1 cellular context compared by ENCODE assay signal in the genomic region with DNA sequence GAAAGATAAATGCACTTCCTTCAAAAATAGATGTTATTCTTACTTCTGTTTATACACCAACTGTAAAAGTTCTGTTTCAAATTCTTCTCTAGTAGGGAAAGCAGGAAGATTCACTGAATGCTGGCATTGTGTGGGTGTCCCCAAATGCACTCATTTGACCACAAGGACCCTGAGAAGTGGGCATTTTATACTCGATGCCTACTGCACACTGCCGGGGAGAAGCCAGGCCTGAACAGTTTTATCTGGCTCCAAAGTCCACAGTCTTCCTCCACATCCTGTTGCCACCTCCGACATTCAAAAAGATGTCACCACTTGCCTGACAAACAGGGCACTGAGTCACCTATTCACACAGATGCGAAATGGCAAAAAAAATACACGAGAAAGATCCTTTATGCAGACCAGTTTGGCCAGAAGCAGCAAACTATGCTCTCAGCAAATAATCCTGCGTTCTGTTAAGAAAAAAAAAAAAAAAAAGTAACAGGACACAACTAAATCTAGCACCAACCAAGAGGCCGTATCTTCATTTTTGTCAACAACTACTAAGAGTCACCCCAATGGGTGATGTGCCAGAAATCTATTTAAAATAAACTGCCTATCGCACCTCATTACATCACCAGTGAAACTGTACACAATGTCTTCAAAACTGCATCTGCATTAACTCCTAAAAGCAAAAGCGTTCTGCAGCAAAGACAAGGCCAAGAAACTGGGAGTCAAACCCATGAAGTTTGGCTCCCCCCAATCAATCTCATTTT.
TF ChIP-seq lines count a peak whose summit lies in the region.

No MANE protein-coding gene starts in this region.

TF ChIP-seq in HepG2, 621 proteins besides CTCF, POLR2A, EP300 and RAD21 (continued from another document and continues in another):
- TF ChIP-seq, protein P1, sequence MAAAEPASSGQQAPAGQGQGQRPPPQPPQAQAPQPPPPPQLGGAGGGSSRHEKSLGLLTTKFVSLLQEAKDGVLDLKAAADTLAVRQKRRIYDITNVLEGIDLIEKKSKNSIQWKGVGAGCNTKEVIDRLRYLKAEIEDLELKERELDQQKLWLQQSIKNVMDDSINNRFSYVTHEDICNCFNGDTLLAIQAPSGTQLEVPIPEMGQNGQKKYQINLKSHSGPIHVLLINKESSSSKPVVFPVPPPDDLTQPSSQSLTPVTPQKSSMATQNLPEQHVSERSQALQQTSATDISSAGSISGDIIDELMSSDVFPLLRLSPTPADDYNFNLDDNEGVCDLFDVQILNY (CRISPR knock-in tag; conservative IDR thresholded peaks at IDR 0.05) = no peak
- TF ChIP-seq ZNF441 (CRISPR knock-in tag; IDR thresholded peaks at IDR 0.05; ENCODE audit: borderline replicate concordance) = 0 out of 2 replicates have a peak, but pooled peaks have one; percentile 60
- no peak for TF ChIP-seq GLI4 (CRISPR knock-in tag; IDR thresholded peaks at IDR 0.05; ENCODE audit: borderline replicate concordance)
- TF ChIP-seq NCOA2 (CRISPR knock-in tag; IDR thresholded peaks at IDR 0.05) = peak; percentile 71
- peak; percentile 81; the same call in 1 of the 2 replicates for TF ChIP-seq ZNF362 (CRISPR knock-in tag; IDR thresholded peaks at IDR 0.05; ENCODE audit: borderline replicate concordance)
- no peak for TF ChIP-seq STAG1 (CRISPR knock-in tag; IDR thresholded peaks at IDR 0.05)
- TF ChIP-seq ZNF143 (CRISPR knock-in tag; IDR thresholded peaks at IDR 0.05) = no peak
- TF ChIP-seq ZNF577 (CRISPR knock-in tag; IDR thresholded peaks at IDR 0.05; ENCODE audit: borderline replicate concordance, low read depth) = no peak
- TF ChIP-seq ZNF34 (CRISPR knock-in tag; IDR thresholded peaks at IDR 0.05; ENCODE audit: borderline replicate concordance) = no peak
- peak; percentile 89; the same call in 1 of the 2 replicates for TF ChIP-seq THRA (CRISPR knock-in tag; IDR thresholded peaks at IDR 0.05; ENCODE audit: borderline replicate concordance)
- no peak for TF ChIP-seq POGZ (CRISPR knock-in tag; IDR thresholded peaks at IDR 0.05)
- 0 out of 2 replicates have a peak, but pooled peaks have one; percentile 23 for TF ChIP-seq KDM2A (CRISPR knock-in tag; IDR thresholded peaks at IDR 0.05; ENCODE audit: borderline replicate concordance, low read depth)
- no peak for TF ChIP-seq ZNF333 (CRISPR knock-in tag; IDR thresholded peaks at IDR 0.05; ENCODE audit: borderline replicate concordance)
- no peak for TF ChIP-seq NKX3-1 (CRISPR knock-in tag; IDR thresholded peaks at IDR 0.05)
- no peak for TF ChIP-seq SRSF4 (IDR thresholded peaks at IDR 0.05; ENCODE audit: low read depth, low read length, poor library complexity, severe bottlenecking)
- no peak for TF ChIP-seq PCBP2 (optimal IDR thresholded peaks at IDR 0.05; ENCODE audit: low read depth, low read length, poor library complexity, severe bottlenecking)
- no peak for TF ChIP-seq NFKB2 (CRISPR knock-in tag; IDR thresholded peaks at IDR 0.05; ENCODE audit: borderline replicate concordance)
- TF ChIP-seq PCBP1 (IDR thresholded peaks at IDR 0.05; ENCODE audit: borderline replicate concordance, low read depth, low read length) = no peak
- peak; percentile 78; the same call in 1 of the 2 replicates for TF ChIP-seq TBX2 (CRISPR knock-in tag; IDR thresholded peaks at IDR 0.05; ENCODE audit: borderline replicate concordance)
- no peak for TF ChIP-seq ZNF232 (CRISPR knock-in tag; IDR thresholded peaks at IDR 0.05; ENCODE audit: borderline replicate concordance)
- no peak for TF ChIP-seq ZNF33B (CRISPR knock-in tag; IDR thresholded peaks at IDR 0.05)
- no peak for TF ChIP-seq REST (IDR thresholded peaks at IDR 0.05; ENCODE audit: borderline replicate concordance in 1 of 2, low read depth in 1 of 2, low read length in 2 of 2)
- TF ChIP-seq ZNF44 (CRISPR knock-in tag; IDR thresholded peaks at IDR 0.05) = no peak
- no peak for TF ChIP-seq NONO (IDR thresholded peaks at IDR 0.05)
- TF ChIP-seq NONO (CRISPR knock-in tag; conservative IDR thresholded peaks at IDR 0.05) = no peak
- TF ChIP-seq GZF1 (CRISPR knock-in tag; IDR thresholded peaks at IDR 0.05) = no peak
- no peak; the same call in 1 of the 2 replicates for TF ChIP-seq KMT2B (CRISPR knock-in tag; IDR thresholded peaks at IDR 0.05)
- TF ChIP-seq ZBTB20 (CRISPR knock-in tag; IDR thresholded peaks at IDR 0.05; ENCODE audit: borderline replicate concordance, low read depth) = 0 out of 2 replicates have a peak, but pooled peaks have one; percentile 47
- TF ChIP-seq, protein P2, sequence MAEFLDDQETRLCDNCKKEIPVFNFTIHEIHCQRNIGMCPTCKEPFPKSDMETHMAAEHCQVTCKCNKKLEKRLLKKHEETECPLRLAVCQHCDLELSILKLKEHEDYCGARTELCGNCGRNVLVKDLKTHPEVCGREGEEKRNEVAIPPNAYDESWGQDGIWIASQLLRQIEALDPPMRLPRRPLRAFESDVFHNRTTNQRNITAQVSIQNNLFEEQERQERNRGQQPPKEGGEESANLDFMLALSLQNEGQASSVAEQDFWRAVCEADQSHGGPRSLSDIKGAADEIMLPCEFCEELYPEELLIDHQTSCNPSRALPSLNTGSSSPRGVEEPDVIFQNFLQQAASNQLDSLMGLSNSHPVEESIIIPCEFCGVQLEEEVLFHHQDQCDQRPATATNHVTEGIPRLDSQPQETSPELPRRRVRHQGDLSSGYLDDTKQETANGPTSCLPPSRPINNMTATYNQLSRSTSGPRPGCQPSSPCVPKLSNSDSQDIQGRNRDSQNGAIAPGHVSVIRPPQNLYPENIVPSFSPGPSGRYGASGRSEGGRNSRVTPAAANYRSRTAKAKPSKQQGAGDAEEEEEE (CRISPR knock-in tag; IDR thresholded peaks at IDR 0.05; ENCODE audit: borderline replicate concordance) = no peak
- TF ChIP-seq ESRRA (CRISPR knock-in tag; IDR thresholded peaks at IDR 0.05; ENCODE audit: low read depth) = no peak
- TF ChIP-seq, protein P3, sequence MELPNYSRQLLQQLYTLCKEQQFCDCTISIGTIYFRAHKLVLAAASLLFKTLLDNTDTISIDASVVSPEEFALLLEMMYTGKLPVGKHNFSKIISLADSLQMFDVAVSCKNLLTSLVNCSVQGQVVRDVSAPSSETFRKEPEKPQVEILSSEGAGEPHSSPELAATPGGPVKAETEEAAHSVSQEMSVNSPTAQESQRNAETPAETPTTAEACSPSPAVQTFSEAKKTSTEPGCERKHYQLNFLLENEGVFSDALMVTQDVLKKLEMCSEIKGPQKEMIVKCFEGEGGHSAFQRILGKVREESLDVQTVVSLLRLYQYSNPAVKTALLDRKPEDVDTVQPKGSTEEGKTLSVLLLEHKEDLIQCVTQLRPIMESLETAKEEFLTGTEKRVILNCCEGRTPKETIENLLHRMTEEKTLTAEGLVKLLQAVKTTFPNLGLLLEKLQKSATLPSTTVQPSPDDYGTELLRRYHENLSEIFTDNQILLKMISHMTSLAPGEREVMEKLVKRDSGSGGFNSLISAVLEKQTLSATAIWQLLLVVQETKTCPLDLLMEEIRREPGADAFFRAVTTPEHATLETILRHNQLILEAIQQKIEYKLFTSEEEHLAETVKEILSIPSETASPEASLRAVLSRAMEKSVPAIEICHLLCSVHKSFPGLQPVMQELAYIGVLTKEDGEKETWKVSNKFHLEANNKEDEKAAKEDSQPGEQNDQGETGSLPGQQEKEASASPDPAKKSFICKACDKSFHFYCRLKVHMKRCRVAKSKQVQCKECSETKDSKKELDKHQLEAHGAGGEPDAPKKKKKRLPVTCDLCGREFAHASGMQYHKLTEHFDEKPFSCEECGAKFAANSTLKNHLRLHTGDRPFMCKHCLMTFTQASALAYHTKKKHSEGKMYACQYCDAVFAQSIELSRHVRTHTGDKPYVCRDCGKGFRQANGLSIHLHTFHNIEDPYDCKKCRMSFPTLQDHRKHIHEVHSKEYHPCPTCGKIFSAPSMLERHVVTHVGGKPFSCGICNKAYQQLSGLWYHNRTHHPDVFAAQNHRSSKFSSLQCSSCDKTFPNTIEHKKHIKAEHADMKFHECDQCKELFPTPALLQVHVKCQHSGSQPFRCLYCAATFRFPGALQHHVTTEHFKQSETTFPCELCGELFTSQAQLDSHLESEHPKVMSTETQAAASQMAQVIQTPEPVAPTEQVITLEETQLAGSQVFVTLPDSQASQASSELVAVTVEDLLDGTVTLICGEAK (IDR thresholded peaks at IDR 0.05) = no peak
- TF ChIP-seq, protein P3 (CRISPR knock-in tag; IDR thresholded peaks at IDR 0.05) = no peak
- TF ChIP-seq, protein P4, sequence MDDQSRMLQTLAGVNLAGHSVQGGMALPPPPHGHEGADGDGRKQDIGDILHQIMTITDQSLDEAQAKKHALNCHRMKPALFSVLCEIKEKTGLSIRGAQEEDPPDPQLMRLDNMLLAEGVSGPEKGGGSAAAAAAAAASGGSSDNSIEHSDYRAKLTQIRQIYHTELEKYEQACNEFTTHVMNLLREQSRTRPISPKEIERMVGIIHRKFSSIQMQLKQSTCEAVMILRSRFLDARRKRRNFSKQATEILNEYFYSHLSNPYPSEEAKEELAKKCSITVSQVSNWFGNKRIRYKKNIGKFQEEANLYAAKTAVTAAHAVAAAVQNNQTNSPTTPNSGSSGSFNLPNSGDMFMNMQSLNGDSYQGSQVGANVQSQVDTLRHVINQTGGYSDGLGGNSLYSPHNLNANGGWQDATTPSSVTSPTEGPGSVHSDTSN (CRISPR knock-in tag; IDR thresholded peaks at IDR 0.05; ENCODE audit: borderline replicate concordance) = no peak
- TF ChIP-seq ZNF160 (CRISPR knock-in tag; IDR thresholded peaks at IDR 0.05) = no peak
